ENCODE assay signal across 12 cellular contexts in the genomic region with DNA sequence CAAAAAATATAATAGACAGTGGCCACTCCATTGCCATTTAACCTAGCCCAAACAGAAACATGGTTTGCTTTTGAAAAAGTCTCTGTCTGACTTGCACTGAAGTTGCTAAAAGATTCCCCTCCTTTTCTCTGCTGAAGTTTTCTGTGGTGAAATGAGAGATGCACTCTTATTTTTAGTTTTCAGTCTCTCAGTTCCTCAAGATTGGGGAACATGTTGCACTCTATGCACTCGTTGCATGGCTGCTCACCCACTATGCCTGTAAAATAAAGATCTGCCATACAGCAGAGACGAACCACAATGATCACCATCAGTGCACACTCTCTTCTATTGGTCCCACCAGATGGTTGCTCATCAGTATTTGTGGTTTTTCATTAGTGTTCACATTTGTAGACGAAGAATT.
DNase-seq lines count a peak whose midpoint lies in the region; ATAC-seq and TF ChIP-seq lines count a peak whose summit lies in the region.
"Had no signal": no experiment of that assay in that cellular context is flagged by ENCODE, and none has a peak within 500 bp of the region (broad histone marks: within the 10 kb centered on the region; RNA-seq: fewer than 3 reads in every experiment).

No MANE protein-coding gene starts in this region.

- peak; percentile 99 for ATAC-seq in GM19328 (IDR thresholded peaks at IDR 0.05; ENCODE audit: unreplicated experiment)
- ATAC-seq in HG02763 (IDR thresholded peaks at IDR 0.05; ENCODE audit: unreplicated experiment), result peak; percentile 94
- peak; percentile 98 for ATAC-seq in HG03469 (IDR thresholded peaks at IDR 0.05; ENCODE audit: unreplicated experiment)

- DNase-seq in GM10266 (ENCODE audit: extremely low spot score), result peak; percentile 62
- no peak for DNase-seq in SIG-M5 (lab: John Stamatoyannopoulos, UW)
- DNase-seq in activated naive CD4-positive, alpha-beta T cell treated with Interleukin-2 at 50 U/mL for 16 hours, result no peak
- DNase-seq in NCI-H2081 treated with DMSO at 0.1 percent for 48 hours (lab: John Stamatoyannopoulos, UW), result no peak
- DNase-seq in NCI-H2029 treated with DMSO at 0.1 percent for 48 hours (lab: John Stamatoyannopoulos, UW), result no peak
- DNase-seq: activated CD4-positive, alpha-beta T cell treated with anti-CD3 and anti-CD28 coated beads, Interleukin-2, amount 50 U/mL, for 4 hours; adrenal gland; effector memory CD4-positive, alpha-beta T cell; hypothalamus had no signal

- no peak for TF ChIP-seq CTCF in GM10266 (IDR thresholded peaks at IDR 0.05; ENCODE audit: control insufficient read depth, insufficient read depth, low read depth, missing control alignments)
